ENCODE assay signal across 8 cellular contexts in genomic region chr1:23772049-23772853, GRCh38. TPM values are rescaled to one million over a fixed set of nuclear protein-coding genes. Genes with fewer than 3 reads are reported as not detected.
DNase-seq lines count a peak whose midpoint lies in the region; ATAC-seq, FAIRE-seq and TF ChIP-seq lines count a peak whose summit lies in the region.

No MANE protein-coding gene starts in this region.

- H2AFZ ChIP-seq in neuronal stem cell (ENCODE audit: low read length): no peak overlapping the region

- H3K4me3 Mint-ChIP-seq in activated T-cell treated with anti-CD3 and anti-CD28 coated beads, Interleukin-2, amount 50 U/mL, for 4 hours: no peak overlapping the region

- no peaks in the 10 kb centered on the region for H3K36me3 Mint-ChIP-seq in activated T-cell treated with anti-CD3 and anti-CD28 coated beads, Interleukin-2, amount 50 U/mL, for 4 hours (ENCODE audit: insufficient read depth)

- H3K9me3 Mint-ChIP-seq in activated T-cell treated with anti-CD3 and anti-CD28 coated beads, Interleukin-2, amount 50 U/mL, for 4 hours: no peaks in the 10 kb centered on the region

- peaks cover 12% of the 10 kb centered on the region for H3K4me1 Mint-ChIP-seq in activated T-cell treated with anti-CD3 and anti-CD28 coated beads, Interleukin-2, amount 50 U/mL, for 4 hours (ENCODE audit: low read depth)

- peak; percentile 53 for DNase-seq in RCC 7860 (ENCODE audit: low spot score)
- DNase-seq in activated T-cell treated with anti-CD3 and anti-CD28 coated beads, Interleukin-2, amount 50 U/mL, for 4 hours: peak; percentile 85
- DNase-seq in fibroblast of peridontal ligament (ENCODE audit: extremely low read depth): peak; percentile 83
- peak; percentile 78 for DNase-seq in neuronal stem cell (ENCODE audit: low spot score)
- peak; percentile 66 for DNase-seq in stromal cell of bone marrow (ENCODE audit: low read depth)

- peaks cover 3 to 35% of the 10 kb centered on the region in 2 donors for H3K36me3 ChIP-seq in neuronal stem cell (replicated peaks in 1 of 2; ENCODE audit: control insufficient read depth in 2 of 2, insufficient read depth in 2 of 2, low read length in 2 of 2)

- WGBS in neuronal stem cell (ENCODE audit: extremely low coverage in 2 of 2, insufficient read length in 2 of 2, insufficient replicate concordance in 1 of 2), 2 donors: no CpG with 5 or more reads among the region's 14 CpGs

- no peak overlapping the region for H3K9ac ChIP-seq in neuronal stem cell (ENCODE audit: low read depth, low read length, poor library complexity)

- H4K91ac ChIP-seq in neuronal stem cell (ENCODE audit: low read depth, low read length, poor library complexity): no peak overlapping the region

- H3K79me1 ChIP-seq in neuronal stem cell (ENCODE audit: low read depth, low read length): no peaks in the 10 kb centered on the region

- H3K4me2 ChIP-seq in neuronal stem cell (ENCODE audit: insufficient read depth, low read length, poor library complexity, severe bottlenecking): no peak overlapping the region

- no peak overlapping the region for H3K4ac ChIP-seq in neuronal stem cell (ENCODE audit: low read length)

- peak; percentile 40 for FAIRE-seq in RCC 7860 (lab: Jason Lieb, UNC)

- no peak overlapping the region for H3K27ac ChIP-seq in neuronal stem cell (replicated peaks; ENCODE audit: low read length)

- no peak overlapping the region for H3K18ac ChIP-seq in neuronal stem cell (ENCODE audit: low read length)

- no peak overlapping the region for H2AK5ac ChIP-seq in neuronal stem cell (ENCODE audit: low read depth, low read length)

- H3K9me3 ChIP-seq in neuronal stem cell (replicated peaks in 1 of 2; ENCODE audit: control insufficient read depth in 2 of 2, insufficient read depth in 1 of 2, low read depth in 1 of 2, low read length in 2 of 2): no peaks in the 10 kb centered on the region

- ATAC-seq in activated T-cell treated with anti-CD3 and anti-CD28 coated beads, Interleukin-2, amount 50 U/mL, for 4 hours: peak; percentile 94 to 98
- ATAC-seq in GM21423 (IDR thresholded peaks at IDR 0.05; ENCODE audit: unreplicated experiment): no peak

- H3K27me3 ChIP-seq in neuronal stem cell (ENCODE audit: control insufficient read depth in 3 of 3, insufficient read depth in 3 of 3, low read depth in 1 of 3, low read length in 3 of 3): no peaks in the 10 kb centered on the region

- TF ChIP-seq CTCF in GM12872 (IDR thresholded peaks at IDR 0.05; ENCODE audit: insufficient read depth, low read depth, low read length) (peak; percentile 99), LNCAP (IDR thresholded peaks at IDR 0.05) (peak; percentile 73)

- no peaks in the 10 kb centered on the region for H3K4me1 ChIP-seq in neuronal stem cell (ENCODE audit: control insufficient read depth in 2 of 2, insufficient read depth in 1 of 2, low read depth in 1 of 2, low read length in 2 of 2)

- no peak overlapping the region for H2BK5ac ChIP-seq in neuronal stem cell (ENCODE audit: low read length)

- no peak overlapping the region for H2BK12ac ChIP-seq in neuronal stem cell (ENCODE audit: low read length)

- H3K23ac ChIP-seq in neuronal stem cell (ENCODE audit: low read depth, low read length, poor library complexity): no peak overlapping the region

- no peak overlapping the region for H3K14ac ChIP-seq in neuronal stem cell (ENCODE audit: low read length)

- no peaks in the 10 kb centered on the region for H3K27me3 Mint-ChIP-seq in activated T-cell treated with anti-CD3 and anti-CD28 coated beads, Interleukin-2, amount 50 U/mL, for 4 hours (ENCODE audit: low read depth)

- H2BK120ac ChIP-seq in neuronal stem cell (ENCODE audit: low read depth, low read length): no peak overlapping the region

- H4K8ac ChIP-seq in neuronal stem cell (ENCODE audit: low read depth, low read length): no peak overlapping the region

- H2BK15ac ChIP-seq in neuronal stem cell (ENCODE audit: low read length): no peak overlapping the region

- no peak overlapping the region for H3K4me3 ChIP-seq in neuronal stem cell (ENCODE audit: low read length in 2 of 2)

RNA-seq across cellular contexts. Expression of gene PITHD1, which starts 6.0 kb away (rescaled TPM):
- 100 to 1,000 TPM; 125 to 128 (median 126) TPM for total RNA-seq in activated T-cell treated with anti-CD3 and anti-CD28 coated beads, Interleukin-2, amount 50 U/mL, for 4 hours
- polyA plus RNA-seq in neuronal stem cell (2013, experiment 1 of 2): 27.2 TPM
- 27.3 TPM for polyA plus RNA-seq in neuronal stem cell (2013, experiment 2 of 2)

RNA-seq across cellular contexts. Expression of gene LYPLA2, which starts 18.7 kb away (rescaled TPM):
- total RNA-seq in activated T-cell treated with anti-CD3 and anti-CD28 coated beads, Interleukin-2, amount 50 U/mL, for 4 hours: 100 to 1,000 TPM; 132 to 146 (median 134) TPM
- 66.5 TPM for polyA plus RNA-seq in neuronal stem cell (2013, experiment 1 of 2)
- 66.6 TPM for polyA plus RNA-seq in neuronal stem cell (2013, experiment 2 of 2)

RNA-seq across cellular contexts. Expression of gene GALE, which starts 28.3 kb away (rescaled TPM):
- 10 to 100 TPM; 55.9 to 65.3 (median 62.4) TPM for total RNA-seq in activated T-cell treated with anti-CD3 and anti-CD28 coated beads, Interleukin-2, amount 50 U/mL, for 4 hours
- 24.0 TPM for polyA plus RNA-seq in neuronal stem cell (2013, experiment 1 of 2)
- 26.2 TPM for polyA plus RNA-seq in neuronal stem cell (2013, experiment 2 of 2)

RNA-seq across cellular contexts. Expression of gene ELOA, which starts 29.0 kb away (rescaled TPM):
- 10 to 100 TPM; 61.9 to 69.8 (median 67.1) TPM for total RNA-seq in activated T-cell treated with anti-CD3 and anti-CD28 coated beads, Interleukin-2, amount 50 U/mL, for 4 hours
- 16.5 TPM for polyA plus RNA-seq in neuronal stem cell (2013, experiment 1 of 2)
- polyA plus RNA-seq in neuronal stem cell (2013, experiment 2 of 2): 17.6 TPM

RNA-seq across cellular contexts. Expression of gene HMGCL, which starts 53.0 kb away (rescaled TPM):
- total RNA-seq in activated T-cell treated with anti-CD3 and anti-CD28 coated beads, Interleukin-2, amount 50 U/mL, for 4 hours: 10 to 100 TPM; 10.5 to 11.1 (median 11.0) TPM
- 16.0 TPM for polyA plus RNA-seq in neuronal stem cell (2013, experiment 1 of 2)
- 15.8 TPM for polyA plus RNA-seq in neuronal stem cell (2013, experiment 2 of 2)
